28 cellular contexts compared by ENCODE assay signal in genomic region chr6:95099410-95099809, GRCh38.
"Had no signal": no experiment of that assay in that cellular context is flagged by ENCODE, and none has a peak within 500 bp of the region (broad histone marks: within the 10 kb centered on the region; RNA-seq: fewer than 3 reads in every experiment).

No MANE protein-coding gene starts in this region.

- H3K27ac Mint-ChIP-seq: activated CD4-positive, alpha-beta T cell treated with anti-CD3 and anti-CD28 coated beads, Interleukin-2, amount 10 ng/mL, durations not matched to agents 24 days and 14 days; activated CD8-positive, alpha-beta memory T cell treated with anti-CD3 and anti-CD28 coated beads, Interleukin-2, amount 10 ng/mL, durations not matched to agents 7 days and 5 days; activated naive CD4-positive, alpha-beta T cell treated with anti-CD3 and anti-CD28 coated beads, Interleukin-2, amount 50 U/mL, for 24 hours; activated T-cell treated with anti-CD3 and anti-CD28 coated beads, Interleukin-2, amount 50 U/mL, for 24 hours; activated T-helper 1 cell treated with anti-CD3 and anti-CD28 coated beads, Interleukin-12 subunit alpha, Interleukin-12 subunit beta, Interleukin-2, Interleukin-4 antibody, amounts not matched to agents 30 ng/mL and 10 ng/mL and 1 ng/mL, durations not matched to agents 14 hours and 24 hours and 36 hours; T-helper 17 cell; WTC11 had no signal

- H3K27ac ChIP-seq: ascending aorta, body of pancreas, cardiac muscle cell had no signal

- H3K4me3 Mint-ChIP-seq: activated CD4-positive, alpha-beta T cell treated with anti-CD3 and anti-CD28 coated beads, Interleukin-2, amount 10 ng/mL, durations not matched to agents 24 days and 14 days; activated CD8-positive, alpha-beta memory T cell treated with anti-CD3 and anti-CD28 coated beads, Interleukin-2, amount 10 ng/mL, durations not matched to agents 7 days and 5 days; activated naive CD4-positive, alpha-beta T cell treated with anti-CD3 and anti-CD28 coated beads, Interleukin-2, amount 50 U/mL, for 24 hours; activated T-cell treated with anti-CD3 and anti-CD28 coated beads, Interleukin-2, amount 50 U/mL, for 24 hours; activated T-helper 1 cell treated with anti-CD3 and anti-CD28 coated beads, Interleukin-12 subunit alpha, Interleukin-12 subunit beta, Interleukin-2, Interleukin-4 antibody, amounts not matched to agents 30 ng/mL and 10 ng/mL and 1 ng/mL, durations not matched to agents 14 hours and 24 hours and 36 hours; T-helper 17 cell; WTC11 had no signal

- H3K4me1 Mint-ChIP-seq: activated CD4-positive, alpha-beta T cell treated with anti-CD3 and anti-CD28 coated beads, Interleukin-2, amount 10 ng/mL, durations not matched to agents 24 days and 14 days; activated CD8-positive, alpha-beta memory T cell treated with anti-CD3 and anti-CD28 coated beads, Interleukin-2, amount 10 ng/mL, durations not matched to agents 7 days and 5 days; activated naive CD4-positive, alpha-beta T cell treated with anti-CD3 and anti-CD28 coated beads, Interleukin-2, amount 50 U/mL, for 24 hours; T-helper 17 cell had no signal

- H3K4me1 ChIP-seq: ascending aorta, body of pancreas had no signal

- H3K36me3 Mint-ChIP-seq: activated CD8-positive, alpha-beta memory T cell treated with anti-CD3 and anti-CD28 coated beads, Interleukin-2, amount 10 ng/mL, durations not matched to agents 7 days and 5 days; activated naive CD4-positive, alpha-beta T cell treated with anti-CD3 and anti-CD28 coated beads, Interleukin-2, amount 50 U/mL, for 24 hours; WTC11 had no signal

- ATAC-seq: activated CD8-positive, alpha-beta memory T cell treated with anti-CD3 and anti-CD28 coated beads, Interleukin-2, amount 10 ng/mL, durations not matched to agents 7 days and 5 days; body of pancreas; T-helper 17 cell; WTC11 had no signal

- H3K9me3 ChIP-seq: ascending aorta, body of pancreas had no signal

- H3K4me3 ChIP-seq: ascending aorta, body of pancreas, cardiac muscle cell had no signal

- H3K27me3 ChIP-seq: ascending aorta, body of pancreas, cardiac muscle cell had no signal

- H3K36me3 ChIP-seq: ascending aorta, cardiac muscle cell had no signal

- DNase-seq: activated CD4-positive, alpha-beta T cell treated with anti-CD3 and anti-CD28 coated beads for 1 hour; activated CD4-positive, alpha-beta T cell treated with anti-CD3 and anti-CD28 coated beads, Interleukin-2, amount 10 ng/mL, durations not matched to agents 24 days and 14 days; activated CD4-positive, alpha-beta T cell treated with anti-CD3 and anti-CD28 coated beads, Interleukin-2, amount 50 U/mL, for 48 hours; activated CD8-positive, alpha-beta memory T cell treated with anti-CD3 and anti-CD28 coated beads, Interleukin-2, amount 10 ng/mL, durations not matched to agents 7 days and 5 days; activated effector memory CD4-positive, alpha-beta T cell treated with Interleukin-2 at 50 U/mL for 16 hours; activated naive CD4-positive, alpha-beta T cell; activated T-cell treated with anti-CD3 and anti-CD28 coated beads, Interleukin-2, amount 50 U/mL, for 24 hours; amniotic stem cell; body of pancreas; cerebellar nuclear complex; MV-4-11; NCI-H1092 treated with DMSO at 0.1 percent for 48 hours; NCI-H1417 treated with DMSO at 0.1 percent for 48 hours; NCI-H1694; NCI-H2029; NCI-H2107; NCI-H2171 treated with DMSO at 0.1 percent for 48 hours; NCI-H226; NCI-H526; NCI-H774; SIG-M5; T-helper 17 cell; T-helper 9 cell had no signal

- H3K27me3 Mint-ChIP-seq: activated CD4-positive, alpha-beta T cell treated with anti-CD3 and anti-CD28 coated beads, Interleukin-2, amount 10 ng/mL, durations not matched to agents 24 days and 14 days; activated CD8-positive, alpha-beta memory T cell treated with anti-CD3 and anti-CD28 coated beads, Interleukin-2, amount 10 ng/mL, durations not matched to agents 7 days and 5 days; activated naive CD4-positive, alpha-beta T cell treated with anti-CD3 and anti-CD28 coated beads, Interleukin-2, amount 50 U/mL, for 24 hours; activated T-cell treated with anti-CD3 and anti-CD28 coated beads, Interleukin-2, amount 50 U/mL, for 24 hours; T-helper 17 cell had no signal

- H3K9me3 Mint-ChIP-seq: activated CD4-positive, alpha-beta T cell treated with anti-CD3 and anti-CD28 coated beads, Interleukin-2, amount 10 ng/mL, durations not matched to agents 24 days and 14 days; activated T-cell treated with anti-CD3 and anti-CD28 coated beads, Interleukin-2, amount 50 U/mL, for 24 hours; activated T-helper 1 cell treated with anti-CD3 and anti-CD28 coated beads, Interleukin-12 subunit alpha, Interleukin-12 subunit beta, Interleukin-2, Interleukin-4 antibody, amounts not matched to agents 30 ng/mL and 10 ng/mL and 1 ng/mL, durations not matched to agents 14 hours and 24 hours and 36 hours; WTC11 had no signal
